Comparison of ENCODE assay signal across 33 cellular contexts in the genomic region with DNA sequence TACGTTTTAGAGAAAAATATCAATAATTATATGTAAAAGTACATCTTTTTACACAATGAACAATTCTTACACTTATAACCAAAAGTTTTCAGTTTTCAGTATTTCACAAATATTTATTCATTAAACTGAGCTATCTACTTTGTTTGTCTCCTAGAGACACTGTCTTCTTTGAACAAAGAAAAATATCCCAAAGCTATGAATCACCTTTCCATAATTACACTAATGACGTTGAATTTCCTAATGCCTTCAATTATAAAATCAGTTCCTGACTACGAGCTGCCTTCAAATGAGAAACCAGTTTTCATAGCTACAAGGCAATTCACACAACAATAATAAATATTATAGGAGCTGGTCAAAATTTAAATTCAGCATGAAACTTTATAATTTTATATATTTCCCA.
A peak's percentile ranks its signal among the peaks of the same experiment; 100 is the strongest.
DNase-seq lines count a peak whose midpoint lies in the region; ATAC-seq, FAIRE-seq and TF ChIP-seq lines count a peak whose summit lies in the region.
"Had no signal": no experiment of that assay in that cellular context is flagged by ENCODE, and none has a peak within 500 bp of the region (broad histone marks: within the 10 kb centered on the region; RNA-seq: fewer than 3 reads in every experiment).

No MANE protein-coding gene starts in this region.

- H3K4me1 ChIP-seq in astrocyte (ENCODE audit: insufficient read depth, low read length) = no peaks in the 10 kb centered on the region
- H3K4me1 ChIP-seq: A549, right atrium auricular region, testis had no signal

- H3K4me3 Mint-ChIP-seq in astrocyte (ENCODE audit: unreplicated experiment) = no peak overlapping the region
- no peak overlapping the region for H3K4me3 Mint-ChIP-seq in natural killer cell treated with Interleukin-12 subunit alpha and Interleukin-12 subunit beta and Interleukin-15 and Interleukin-18, amount 100 ng/mL, for 72 hours
- H3K4me3 Mint-ChIP-seq: activated B cell treated with CpG ODN at 0.5 μM for 24 hours; CD4-positive, CD25-positive, alpha-beta regulatory T cell; endodermal cell; stimulated activated naive CD8-positive, alpha-beta T cell treated with anti-CD3 and anti-CD28 coated beads, Interleukin-15, Interleukin-2, amounts not matched to agents 100 ng/mL and 50 ng/mL, for 24 hours had no signal

- no peaks in the 10 kb centered on the region for H3K9me3 ChIP-seq in astrocyte (ENCODE audit: insufficient read depth, low read depth, low read length)
- H3K9me3 ChIP-seq: A549, ovary, right atrium auricular region, testis had no signal

- FAIRE-seq in astrocyte (lab: Jason Lieb, UNC) = no peak
- peak; percentile 34 for FAIRE-seq in frontal cortex (lab: Jason Lieb, UNC)
- FAIRE-seq: A549, H54, HTR-8/SVneo had no signal

- no peaks in the 10 kb centered on the region for H3K79me2 ChIP-seq in astrocyte (ENCODE audit: insufficient read depth, low read length)

- no peak overlapping the region for H3K27ac Mint-ChIP-seq in astrocyte (ENCODE audit: unreplicated experiment)
- H3K27ac Mint-ChIP-seq in natural killer cell treated with Interleukin-12 subunit alpha and Interleukin-12 subunit beta and Interleukin-15 and Interleukin-18, amount 100 ng/mL, for 72 hours = no peak overlapping the region
- H3K27ac Mint-ChIP-seq: activated B cell treated with CpG ODN at 0.5 μM for 24 hours; activated naive CD4-positive, alpha-beta T cell treated with anti-CD3 and anti-CD28 coated beads, Interleukin-2, amount 50 U/mL, for 72 hours; CD4-positive, CD25-positive, alpha-beta regulatory T cell; endodermal cell; stimulated activated naive CD8-positive, alpha-beta T cell treated with anti-CD3 and anti-CD28 coated beads, Interleukin-15, Interleukin-2, amounts not matched to agents 100 ng/mL and 50 ng/mL, for 24 hours had no signal

- no peak for TF ChIP-seq CTCF in 22Rv1 (IDR thresholded peaks at IDR 0.05)
- no peak for TF ChIP-seq CTCF in astrocyte (IDR thresholded peaks at IDR 0.05; ENCODE audit: insufficient read depth, low read depth, low read length)

- H3K9ac ChIP-seq in astrocyte (ENCODE audit: low read length) = no peak overlapping the region

- no peaks in the 10 kb centered on the region for H3K27me3 Mint-ChIP-seq in astrocyte (ENCODE audit: low read depth, unreplicated experiment)
- H3K27me3 Mint-ChIP-seq in natural killer cell treated with Interleukin-12 subunit alpha and Interleukin-12 subunit beta and Interleukin-15 and Interleukin-18, amount 100 ng/mL, for 72 hours = no peaks in the 10 kb centered on the region
- H3K27me3 Mint-ChIP-seq: activated B cell treated with CpG ODN at 0.5 μM for 24 hours; CD4-positive, CD25-positive, alpha-beta regulatory T cell; stimulated activated naive CD8-positive, alpha-beta T cell treated with anti-CD3 and anti-CD28 coated beads, Interleukin-15, Interleukin-2, amounts not matched to agents 100 ng/mL and 50 ng/mL, for 24 hours had no signal

- H3K9me3 Mint-ChIP-seq in astrocyte (ENCODE audit: unreplicated experiment) = no peaks in the 10 kb centered on the region
- H3K9me3 Mint-ChIP-seq in natural killer cell treated with Interleukin-12 subunit alpha and Interleukin-12 subunit beta and Interleukin-15 and Interleukin-18, amount 100 ng/mL, for 72 hours = peaks cover 7% of the 10 kb centered on the region
- H3K9me3 Mint-ChIP-seq: activated B cell treated with CpG ODN at 0.5 μM for 24 hours, endodermal cell had no signal

- no peak overlapping the region for H3K4me2 ChIP-seq in astrocyte (ENCODE audit: low read length)
- H3K4me2 ChIP-seq: A549 had no signal

- no peak for ATAC-seq in natural killer cell treated with Interleukin-12 subunit alpha and Interleukin-12 subunit beta and Interleukin-15 and Interleukin-18, amount 100 ng/mL, for 72 hours
- ATAC-seq: A549; activated naive CD4-positive, alpha-beta T cell treated with anti-CD3 and anti-CD28 coated beads, Interleukin-2, amount 50 U/mL, for 72 hours had no signal

- no peaks in the 10 kb centered on the region for H3K36me3 ChIP-seq in astrocyte (ENCODE audit: insufficient read depth, low read length)
- H3K36me3 ChIP-seq: ovary, right atrium auricular region had no signal

- H3K4me3 ChIP-seq in astrocyte (ENCODE audit: insufficient read depth, low read depth, low read length) = no peak overlapping the region
- H3K4me3 ChIP-seq: A549, coronary artery, ovary, right atrium auricular region, testis had no signal

- H2AFZ ChIP-seq in astrocyte (ENCODE audit: low read depth, low read length) = no peak overlapping the region

- no peaks in the 10 kb centered on the region for H3K27me3 ChIP-seq in astrocyte (ENCODE audit: insufficient read depth, low read length)
- H3K27me3 ChIP-seq: ovary, right atrium auricular region, testis had no signal

- peak overlapping the region; percentile 57 for H3K27ac ChIP-seq in 22Rv1
- no peak overlapping the region for H3K27ac ChIP-seq in astrocyte (ENCODE audit: low read depth, low read length)
- H3K27ac ChIP-seq: A549, coronary artery, ovary, right atrium auricular region, testis had no signal

- no peaks in the 10 kb centered on the region for H3K36me3 Mint-ChIP-seq in astrocyte (ENCODE audit: low read depth, unreplicated experiment)
- no peaks in the 10 kb centered on the region for H3K36me3 Mint-ChIP-seq in natural killer cell treated with Interleukin-12 subunit alpha and Interleukin-12 subunit beta and Interleukin-15 and Interleukin-18, amount 100 ng/mL, for 72 hours
- H3K36me3 Mint-ChIP-seq: activated naive CD4-positive, alpha-beta T cell treated with anti-CD3 and anti-CD28 coated beads, Interleukin-2, amount 50 U/mL, for 72 hours; CD4-positive, CD25-positive, alpha-beta regulatory T cell had no signal

- no peaks in the 10 kb centered on the region for H4K20me1 ChIP-seq in astrocyte (ENCODE audit: insufficient read depth, low read length)

- H3K4me1 Mint-ChIP-seq in astrocyte (ENCODE audit: low read depth, unreplicated experiment) = no peaks in the 10 kb centered on the region
- no peaks in the 10 kb centered on the region for H3K4me1 Mint-ChIP-seq in natural killer cell treated with Interleukin-12 subunit alpha and Interleukin-12 subunit beta and Interleukin-15 and Interleukin-18, amount 100 ng/mL, for 72 hours (ENCODE audit: low read depth in 2 of 2)
- H3K4me1 Mint-ChIP-seq: activated B cell treated with CpG ODN at 0.5 μM for 24 hours; CD4-positive, CD25-positive, alpha-beta regulatory T cell had no signal

- peak; percentile 10 for DNase-seq in NCI-H146 (lab: John Stamatoyannopoulos, UW)
- DNase-seq in astrocyte (ENCODE audit: low read depth) = peak; percentile 4
- no peak for DNase-seq in frontal cortex (ENCODE audit: low spot score in 2 of 2)
- no peak for DNase-seq in T-helper 2 cell
- DNase-seq in stimulated activated CD4-positive, alpha-beta T cell treated with anti-CD3 and anti-CD28 coated beads, Interleukin-15, amount 100 ng/mL, for 24 hours = no peak
- DNase-seq in NCI-H510A (lab: John Stamatoyannopoulos, UW) = no peak
- DNase-seq in natural killer cell treated with Interleukin-12 subunit alpha and Interleukin-12 subunit beta and Interleukin-15 and Interleukin-18, amount 100 ng/mL, for 72 hours (ENCODE audit: low spot score) = no peak
- DNase-seq: activated B cell treated with CpG ODN at 0.5 μM for 24 hours; activated CD4-positive, alpha-beta T cell treated with anti-CD3 and anti-CD28 coated beads, Interleukin-2, amount 50 U/mL, for 1 hour; activated effector memory CD4-positive, alpha-beta T cell treated with Interleukin-2 at 50 U/mL for 16 hours; activated T-cell treated with anti-CD3 and anti-CD28 coated beads, Interleukin-2, amount 50 U/mL, for 1 hour; aorta; CD4-positive, CD25-positive, alpha-beta regulatory T cell; endodermal cell; hypothalamus; NCI-H1048; NCI-H2029; NCI-H524 treated with DMSO at 0.1 percent for 48 hours; ovary; SHP77; stimulated activated CD4-positive, alpha-beta T cell treated with anti-CD3 and anti-CD28 coated beads, Interleukin-2, amount 100 ng/mL, for 24 hours; stimulated activated CD8-positive, alpha-beta memory T cell treated with anti-CD3 and anti-CD28 coated beads, Interleukin-4, amount 100 ng/mL, for 48 hours; SW 1271; T-helper 9 cell; testis had no signal

Comparison
In these comparisons a context has a peak if more than half of its experiments do, and no peak if none do; other contexts are left out.
1. DNase-seq: peak in NCI-H146 (single experiment) and astrocyte (single experiment); none in frontal cortex (0 of 2), T-helper 2 cell (0 of 5), stimulated activated CD4-positive, alpha-beta T cell treated with anti-CD3 and anti-CD28 coated beads, Interleukin-15, amount 100 ng/mL, for 24 hours (single experiment), NCI-H510A (single experiment) and natural killer cell treated with Interleukin-12 subunit alpha and Interleukin-12 subunit beta and Interleukin-15 and Interleukin-18, amount 100 ng/mL, for 72 hours (single experiment).